Comparison of ENCODE assay signal across 29 cellular contexts in genomic region chr11:111762526-111762925, GRCh38.
"Had no signal": no experiment of that assay in that cellular context is flagged by ENCODE, and none has a peak within 500 bp of the region (broad histone marks: within the 10 kb centered on the region; RNA-seq: fewer than 3 reads in every experiment).

No MANE protein-coding gene starts in this region.

- H3K9ac ChIP-seq: parathyroid adenoma had no signal

- H3K27ac ChIP-seq: cardiac muscle cell, colonic mucosa, parathyroid adenoma, psoas muscle, thyroid gland, upper lobe of left lung had no signal

- H3K27me3 ChIP-seq: cardiac muscle cell, colonic mucosa, gastrocnemius medialis, thyroid gland, upper lobe of left lung had no signal

- H3K4me2 ChIP-seq: smooth muscle cell had no signal

- H2AFZ ChIP-seq: parathyroid adenoma had no signal

- ATAC-seq: effector memory CD8-positive, alpha-beta T cell; gastrocnemius medialis; left colon; naive thymus-derived CD4-positive, alpha-beta T cell; stimulated activated memory B cell treated with anti-CD40 and anti-IgM and Interleukin-4, amounts not matched to agents 10 μg/mL and 1 μg/mL and 100 μg/mL, for 72 hours; stimulated activated naive CD8-positive, alpha-beta T cell treated with anti-CD3 and anti-CD28 coated beads, Interleukin-15, amount 100 ng/mL, for 72 hours had no signal

- H3K9me3 ChIP-seq: colonic mucosa, gastrocnemius medialis, psoas muscle, thyroid gland, upper lobe of left lung had no signal

- H3K36me3 ChIP-seq: colonic mucosa had no signal

- H3K4me1 ChIP-seq: colonic mucosa had no signal

- DNase-seq: activated CD4-positive, alpha-beta T cell treated with anti-CD3 and anti-CD28 coated beads for 48 hours; activated CD4-positive, alpha-beta T cell treated with anti-CD3 and anti-CD28 coated beads, Interleukin-2, amount 50 U/mL, for 48 hours; activated CD8-positive, alpha-beta memory T cell treated with anti-CD3 and anti-CD28 coated beads for 24 hours; activated gamma-delta T cell treated with Interleukin-2 at 50 U/mL for 16 hours; activated naive CD4-positive, alpha-beta T cell treated with anti-CD3 and anti-CD28 coated beads, Interleukin-2, amount 50 U/mL, for 16 hours; colonic mucosa; effector memory CD8-positive, alpha-beta T cell; erythroblast; gastrocnemius medialis; immature natural killer cell; kidney; left colon; mammary epithelial cell; naive thymus-derived CD4-positive, alpha-beta T cell; occipital lobe; psoas muscle; stimulated activated CD4-positive, alpha-beta T cell treated with anti-CD3 and anti-CD28 coated beads, Interleukin-1b, Interleukin-23, amount 100 ng/mL, for 48 hours; stimulated activated CD4-positive, alpha-beta T cell treated with anti-CD3 and anti-CD28 coated beads, Interleukin-4, amount 100 ng/mL, for 4 hours; stimulated activated CD8-positive, alpha-beta memory T cell treated with anti-CD3 and anti-CD28 coated beads, Interleukin-4, amount 100 ng/mL, for 48 hours; stimulated activated naive CD8-positive, alpha-beta T cell treated with anti-CD3 and anti-CD28 coated beads, Interleukin-15, amount 100 ng/mL, for 72 hours; T-helper 1 cell; thyroid gland; upper lobe of left lung had no signal

- H3K27me3 Mint-ChIP-seq: effector memory CD8-positive, alpha-beta T cell; naive thymus-derived CD4-positive, alpha-beta T cell; stimulated activated memory B cell treated with anti-CD40 and anti-IgM and Interleukin-4, amounts not matched to agents 10 μg/mL and 1 μg/mL and 100 μg/mL, for 72 hours; stimulated activated naive CD8-positive, alpha-beta T cell treated with anti-CD3 and anti-CD28 coated beads, Interleukin-15, amount 100 ng/mL, for 72 hours had no signal

- H3K4me3 Mint-ChIP-seq: effector memory CD8-positive, alpha-beta T cell; immature natural killer cell; mesothelial cell of epicardium; stimulated activated memory B cell treated with anti-CD40 and anti-IgM and Interleukin-4, amounts not matched to agents 10 μg/mL and 1 μg/mL and 100 μg/mL, for 72 hours; stimulated activated naive CD8-positive, alpha-beta T cell treated with anti-CD3 and anti-CD28 coated beads, Interleukin-15, amount 100 ng/mL, for 72 hours had no signal

- H3K4me3 ChIP-seq: cardiac muscle cell, colonic mucosa, gastrocnemius medialis, psoas muscle, smooth muscle cell, thyroid gland, upper lobe of left lung had no signal

- H3K27ac Mint-ChIP-seq: effector memory CD8-positive, alpha-beta T cell; mesothelial cell of epicardium; stimulated activated memory B cell treated with anti-CD40 and anti-IgM and Interleukin-4, amounts not matched to agents 10 μg/mL and 1 μg/mL and 100 μg/mL, for 72 hours had no signal

- H3K9me3 Mint-ChIP-seq: activated T-helper 1 cell treated with anti-CD3 and anti-CD28 coated beads, Interleukin-12 subunit alpha, Interleukin-12 subunit beta, Interleukin-2, Interleukin-4 antibody, amounts not matched to agents 30 ng/mL and 10 ng/mL and 1 ng/mL, durations not matched to agents 14 hours and 24 hours and 36 hours; effector memory CD8-positive, alpha-beta T cell; mesothelial cell of epicardium; stimulated activated memory B cell treated with anti-CD40 and anti-IgM and Interleukin-4, amounts not matched to agents 10 μg/mL and 1 μg/mL and 100 μg/mL, for 72 hours; stimulated activated naive CD8-positive, alpha-beta T cell treated with anti-CD3 and anti-CD28 coated beads, Interleukin-15, amount 100 ng/mL, for 72 hours had no signal
